In genomic region chr7:129993275-129993674, GRCh38 we compare ENCODE assay signal across 19 cellular contexts. TPM values are rescaled to one million over a fixed set of nuclear protein-coding genes. Genes with fewer than 3 reads are reported as not detected.
DNase-seq lines count a peak whose midpoint lies in the region; ATAC-seq and TF ChIP-seq lines count a peak whose summit lies in the region.
"Had no signal": no experiment of that assay in that cellular context is flagged by ENCODE, and none has a peak within 500 bp of the region (broad histone marks: within the 10 kb centered on the region; RNA-seq: fewer than 3 reads in every experiment).

No MANE protein-coding gene starts in this region.

- H3K14ac ChIP-seq in trophoblast cell (ENCODE audit: low read length), result no peak overlapping the region

- no peak overlapping the region for H3K18ac ChIP-seq in trophoblast cell (ENCODE audit: low read length)

- peak in 5 of 9 donors; percentile 12 to 44 (median 33) for TF ChIP-seq CTCF in heart right ventricle (IDR thresholded peaks at IDR 0.05)
- TF ChIP-seq CTCF in fibroblast of mammary gland (conservative IDR thresholded peaks at IDR 0.05; ENCODE audit: control insufficient read depth, insufficient read depth, low read depth, low read length), result no peak

- no peak overlapping the region for H3K4me2 ChIP-seq in trophoblast cell (ENCODE audit: low read length)

- no peaks in the 10 kb centered on the region for H3K79me1 ChIP-seq in trophoblast cell (ENCODE audit: low read length)

- H3K4me3 ChIP-seq in heart right ventricle, result no peak overlapping the region
- H3K4me3 ChIP-seq in fibroblast of mammary gland (ENCODE audit: control insufficient read depth, low read depth, low read length), result no peak overlapping the region
- no peak overlapping the region for H3K4me3 ChIP-seq in trophoblast cell (ENCODE audit: low read depth, low read length)

- H3K4me1 ChIP-seq in heart right ventricle (peaks cover 0 to 16% (median 8%) of the 10 kb centered on the region in 9 donors), trophoblast cell (ENCODE audit: control insufficient read depth in 1 of 2, insufficient read depth in 2 of 2, low read length in 2 of 2) (peaks cover 0 to 2% of the 10 kb centered on the region in 2 experiments)

- 72 to 78% methylated on average over 8 of the region's 8 CpGs for WGBS in heart right ventricle, 2 donors
- WGBS in trophoblast cell (ENCODE audit: extremely low coverage, insufficient coverage, insufficient read length), result no CpG with 5 or more reads among the region's 8 CpGs

- H3K27me3 ChIP-seq in heart right ventricle (no peaks in the 10 kb centered on the region), trophoblast cell (ENCODE audit: insufficient read depth, low read length) (no peaks in the 10 kb centered on the region)

- in situ Hi-C loops in SK-MEL-5 (cut with HindIII; ENCODE audit: low pct_unique_long_range_greater_than_20kb, low sequenced_read_pairs), result no loop called here

- H2BK120ac ChIP-seq in trophoblast cell (ENCODE audit: insufficient read depth, low read length, poor library complexity), result no peak overlapping the region

- no peak overlapping the region for H3K9ac ChIP-seq in trophoblast cell (ENCODE audit: low read length)

- H4K8ac ChIP-seq in trophoblast cell (ENCODE audit: low read depth, low read length), result no peak overlapping the region

- H3K36me3 ChIP-seq in heart right ventricle (no peaks in the 10 kb centered on the region), trophoblast cell (ENCODE audit: control insufficient read depth in 1 of 2, insufficient read depth in 2 of 2, low read length in 2 of 2) (no peaks in the 10 kb centered on the region)

- no peak overlapping the region for H2BK12ac ChIP-seq in trophoblast cell (ENCODE audit: low read length)

- no peak overlapping the region for H2BK5ac ChIP-seq in trophoblast cell (ENCODE audit: low read depth, low read length, poor library complexity)

- no peaks in the 10 kb centered on the region for H3K79me2 ChIP-seq in trophoblast cell (ENCODE audit: control insufficient read depth, insufficient read depth, low read length, poor library complexity)

- no peak overlapping the region for H2AK5ac ChIP-seq in trophoblast cell (ENCODE audit: low read length)

- intact Hi-C loops in heart right ventricle (cut with DNase I) (no loop called here), cardiac septum (cut with DNase I) (loop anchor here (5.0 kb wide), 1 partner anchor 161 kb away; no protein-coding TSS in a partner anchor)

- H3K27ac ChIP-seq in heart right ventricle (no peak overlapping the region), trophoblast cell (ENCODE audit: low read depth, low read length) (no peak overlapping the region)
- H3K27ac ChIP-seq: C4-2B, RWPE1 had no signal

- H3K9me3 ChIP-seq in heart right ventricle (no peaks in the 10 kb centered on the region), trophoblast cell (ENCODE audit: insufficient read depth, low read depth, low read length) (no peaks in the 10 kb centered on the region)

- ATAC-seq in heart right ventricle (no peak), HG02973 (IDR thresholded peaks at IDR 0.05; ENCODE audit: unreplicated experiment) (no peak), GM18868 (IDR thresholded peaks at IDR 0.05; ENCODE audit: unreplicated experiment) (no peak)
- ATAC-seq: PC-3 had no signal

- no peak for DNase-seq in heart right ventricle
- DNase-seq in cardiac septum (ENCODE audit: low spot score), result no peak
- peak; percentile 31 for DNase-seq in SK-MEL-5 (ENCODE audit: low read depth, low spot score)
- DNase-seq in fibroblast of mammary gland (ENCODE audit: low read depth), result peak; percentile 34
- DNase-seq in trophoblast cell, result peak; percentile 80 to 86
- no peak for DNase-seq in kidney glomerular epithelial cell (lab: John Stamatoyannopoulos, UW)
- DNase-seq: DMS 273 treated with DMSO at 0.1 percent for 48 hours, EL, H9, NCI-H1436, NCI-H2029, NCI-H2171, NCI-H510A, NCI-H774, PC-3 had no signal

- no peak overlapping the region for H4K12ac ChIP-seq in trophoblast cell (ENCODE audit: low read depth, low read length)

- H4K91ac ChIP-seq in trophoblast cell (ENCODE audit: low read depth, low read length), result no peak overlapping the region

- H2AFZ ChIP-seq in trophoblast cell (ENCODE audit: insufficient read depth, low read length, poor library complexity), result no peak overlapping the region

- H3K4ac ChIP-seq in trophoblast cell (ENCODE audit: low read depth, low read length), result no peak overlapping the region

- no peak overlapping the region for H3K23ac ChIP-seq in trophoblast cell (ENCODE audit: low read length)

RNA-seq across cellular contexts. Expression of gene UBE2H, which starts 40.5 kb away (rescaled TPM):
- total RNA-seq in heart right ventricle (100 to 1,000 TPM in 7 of 10 donors, 10 to 100 TPM in 3; 73.5 to 222 (median 170) TPM), cardiac septum (228 TPM)
- 10 to 100 TPM; 26.0 to 35.3 TPM for polyA plus RNA-seq in heart right ventricle
- total RNA-seq in SK-MEL-5 (2014; rRNA removed; shearing (Covaris generic)), result 37.4 and 40.5 TPM in 2 replicates
- 71.1 and 85.0 TPM in 2 replicates for polyA plus RNA-seq in SK-MEL-5 (2015; cell fraction: cytosol; rRNA removed)
- polyA plus RNA-seq in SK-MEL-5 (2015; cell fraction: nucleus; rRNA removed), result 43.6 and 48.0 TPM in 2 replicates
- 125 and 132 TPM in 2 replicates for polyA plus RNA-seq in trophoblast cell (2013)

RNA-seq across cellular contexts. Expression of gene ZC3HC1, which starts 57.9 kb away (rescaled TPM):
- total RNA-seq in heart right ventricle, result 10 to 100 TPM; 16.3 to 20.8 (median 17.8) TPM
- polyA plus RNA-seq in heart right ventricle, result 10 to 100 TPM; 14.5 to 22.8 TPM
- 17.6 TPM for total RNA-seq in cardiac septum
- total RNA-seq in SK-MEL-5 (2014; rRNA removed; shearing (Covaris generic)), result 41.4 and 47.1 TPM in 2 replicates
- polyA plus RNA-seq in SK-MEL-5 (2015; cell fraction: cytosol; rRNA removed), result 32.7 and 36.5 TPM in 2 replicates
- 37.9 and 40.1 TPM in 2 replicates for polyA plus RNA-seq in SK-MEL-5 (2015; cell fraction: nucleus; rRNA removed)
- 11.6 and 11.8 TPM in 2 replicates for polyA plus RNA-seq in trophoblast cell (2013)

Comparison
In these comparisons a context has a peak if more than half of its experiments do, and no peak if none do; other contexts are left out.
1. DNase-seq: peak in SK-MEL-5 (single experiment), fibroblast of mammary gland (single experiment) and trophoblast cell (2 of 2); none in heart right ventricle (0 of 2), cardiac septum (single experiment) and kidney glomerular epithelial cell (single experiment).